ENCODE assay signal across 9 cellular contexts in the genomic region with DNA sequence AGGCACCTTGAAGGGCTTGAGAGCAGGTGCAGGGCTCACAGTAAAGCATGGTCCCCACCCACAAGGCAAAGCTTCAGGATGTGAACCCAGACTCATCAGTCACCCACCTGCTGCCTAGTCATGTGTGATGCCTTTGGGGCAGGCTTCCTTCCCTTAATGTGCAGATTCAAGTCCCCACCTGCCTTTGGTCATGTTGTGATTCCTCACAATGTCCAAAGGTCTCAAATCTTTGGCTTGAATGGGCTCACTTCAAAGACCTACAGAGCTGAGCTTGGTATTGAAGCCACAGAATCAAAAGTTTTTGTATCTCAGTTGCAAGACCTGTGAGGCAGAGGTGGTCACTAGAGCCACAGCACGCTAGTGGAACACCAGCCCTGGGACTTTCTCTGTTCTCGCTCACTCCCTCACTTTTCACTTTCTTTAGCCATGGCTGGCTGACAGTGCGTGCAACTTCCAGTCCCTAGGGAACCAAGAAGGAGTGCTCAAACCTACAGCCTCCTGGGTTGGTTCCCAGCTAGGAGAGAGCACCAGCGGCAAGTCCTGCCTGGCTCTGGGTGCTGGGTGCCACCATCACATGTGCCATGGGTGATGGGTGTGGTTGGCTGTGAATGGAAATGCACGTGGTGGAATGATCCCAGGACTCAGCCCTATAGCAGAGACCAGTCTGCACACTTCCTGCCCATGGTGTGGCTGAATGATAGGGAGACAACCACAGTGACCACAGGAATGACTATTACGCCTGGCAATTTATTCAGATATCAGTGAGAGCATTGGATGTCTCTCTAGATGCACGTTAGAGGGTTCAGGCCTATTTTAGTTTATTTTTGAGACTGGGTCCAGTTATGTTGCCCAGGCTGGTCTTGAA. TPM values are rescaled to one million over a fixed set of nuclear protein-coding genes. Genes with fewer than 3 reads are reported as not detected.
DNase-seq lines count a peak whose midpoint lies in the region; ATAC-seq and TF ChIP-seq lines count a peak whose summit lies in the region.
"Had no signal": no experiment of that assay in that cellular context is flagged by ENCODE, and none has a peak within 500 bp of the region (broad histone marks: within the 10 kb centered on the region; RNA-seq: fewer than 3 reads in every experiment).

No MANE protein-coding gene starts in this region.

- ATAC-seq in GM19463 (IDR thresholded peaks at IDR 0.05; ENCODE audit: unreplicated experiment) (peak; percentile 60), HG03159 (IDR thresholded peaks at IDR 0.05; ENCODE audit: unreplicated experiment) (peak; percentile 57), left cardiac atrium (no peak)

- H3K4me1 Mint-ChIP-seq in progenitor cell of endocrine pancreas (ENCODE audit: low read depth): peaks cover 6% of the 10 kb centered on the region

- H3K36me3 Mint-ChIP-seq in progenitor cell of endocrine pancreas (ENCODE audit: insufficient read depth): no peaks in the 10 kb centered on the region

- no peak overlapping the region for H3K4me3 Mint-ChIP-seq in progenitor cell of endocrine pancreas (ENCODE audit: low read depth)

- in situ Hi-C loops in astrocyte of the spinal cord (cut with HindIII; ENCODE audit: low sequenced_read_pairs): no loop called here

- TF ChIP-seq CTCF in astrocyte of the spinal cord (IDR thresholded peaks at IDR 0.05; ENCODE audit: low read depth, low read length): no peak
- no peak for TF ChIP-seq CTCF in progenitor cell of endocrine pancreas (IDR thresholded peaks at IDR 0.05; ENCODE audit: unreplicated experiment)

- H3K4me3 ChIP-seq in astrocyte of the spinal cord (ENCODE audit: low read depth, low read length): no peak overlapping the region
- H3K4me3 ChIP-seq: colonic mucosa had no signal

- DNase-seq in ELR (ENCODE audit: low read depth) (peak; percentile 71), astrocyte of the spinal cord (ENCODE audit: low read depth, low spot score) (peak; percentile 17), cerebellar nuclear complex (lab: John Stamatoyannopoulos, UW) (no peak), progenitor cell of endocrine pancreas (ENCODE audit: low spot score, unreplicated experiment) (no peak), left cardiac atrium (no peak)
- no peak for DNase-seq in stimulated activated CD4-positive, alpha-beta T cell treated with anti-CD3 and anti-CD28 coated beads, Interleukin-4, amount 100 ng/mL, for 4 hours
- DNase-seq: colonic mucosa had no signal

- H3K27ac Mint-ChIP-seq in progenitor cell of endocrine pancreas: no peak overlapping the region

- intact Hi-C loops in left cardiac atrium (cut with DNase I): no loop called here

- H3K9me3 Mint-ChIP-seq in progenitor cell of endocrine pancreas (ENCODE audit: low read depth): no peaks in the 10 kb centered on the region

- no peaks in the 10 kb centered on the region for H3K27me3 Mint-ChIP-seq in progenitor cell of endocrine pancreas

RNA-seq across cellular contexts. Expression of a gene that starts 26.4 kb away (rescaled TPM):
- total RNA-seq in progenitor cell of endocrine pancreas (14.1 and 16.3 TPM in 2 replicates), left cardiac atrium (1 to 10 TPM; 4.8 to 9.3 TPM)

RNA-seq across cellular contexts. Expression of a gene that starts 27.5 kb away (rescaled TPM):
- 11.6 and 14.2 TPM in 2 replicates for total RNA-seq in progenitor cell of endocrine pancreas
- total RNA-seq in left cardiac atrium: 10 to 100 TPM; 34.8 to 35.3 TPM

Comparison
In these comparisons a context has a peak if more than half of its experiments do, and no peak if none do; other contexts are left out.
1. DNase-seq: peak in ELR (single experiment) and astrocyte of the spinal cord (single experiment); none in cerebellar nuclear complex (0 of 2), progenitor cell of endocrine pancreas (single experiment), stimulated activated CD4-positive, alpha-beta T cell treated with anti-CD3 and anti-CD28 coated beads, Interleukin-4, amount 100 ng/mL, for 4 hours (0 of 2) and left cardiac atrium (single experiment).
2. ATAC-seq: peak in GM19463 (single experiment) and HG03159 (single experiment); none in left cardiac atrium (0 of 2).